28 cellular contexts compared by ENCODE assay signal in the genomic region with DNA sequence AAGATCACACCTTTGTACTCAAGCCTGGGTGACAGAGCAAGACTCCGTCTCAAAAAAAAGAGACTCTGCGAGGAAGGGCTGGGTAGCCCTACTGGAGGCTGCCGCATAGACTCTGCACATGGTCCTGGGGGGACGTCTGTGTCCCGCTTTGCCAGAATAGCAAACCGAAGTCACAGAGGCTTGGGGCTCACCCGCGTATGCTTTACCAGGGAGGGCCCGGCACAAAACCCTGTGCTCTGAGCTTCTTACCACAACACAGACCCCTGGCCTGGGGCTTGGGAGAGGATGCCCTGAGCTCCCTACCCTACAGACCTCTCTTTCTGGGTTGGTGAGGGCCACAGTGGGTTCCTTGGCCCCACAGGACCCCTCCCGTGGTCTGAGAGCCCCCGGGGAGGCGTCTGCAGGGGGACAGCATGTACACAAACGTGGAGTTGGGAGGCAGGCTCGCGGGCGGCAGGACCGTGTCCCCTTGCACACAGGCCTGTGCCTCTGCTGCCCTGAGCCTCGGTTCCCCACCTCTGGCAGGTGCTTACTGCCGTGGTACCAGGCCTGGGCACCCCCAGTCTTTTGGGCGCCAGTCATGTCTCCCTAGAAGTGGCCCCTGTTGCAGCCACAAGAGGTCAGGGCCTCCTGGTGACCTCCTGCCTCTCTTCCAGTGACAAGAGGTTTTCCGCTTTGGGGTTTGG. TPM values are rescaled to one million over a fixed set of nuclear protein-coding genes. Genes with fewer than 3 reads are reported as not detected.
"Had no signal": no experiment of that assay in that cellular context is flagged by ENCODE, and none has a peak within 500 bp of the region (broad histone marks: within the 10 kb centered on the region; RNA-seq: fewer than 3 reads in every experiment).

No MANE protein-coding gene starts in this region.

- H3K4me3 Mint-ChIP-seq: mesothelial cell of epicardium; naive B cell; natural killer cell treated with Interleukin-12 subunit alpha and Interleukin-12 subunit beta and Interleukin-15 and Interleukin-18, amount 100 ng/mL, for 72 hours; stimulated activated effector memory CD8-positive, alpha-beta T cell treated with anti-CD3 and anti-CD28 coated beads, Interleukin-12 subunit alpha, Interleukin-12 subunit beta, amount 100 ng/mL, for 72 hours; stimulated activated naive CD8-positive, alpha-beta T cell treated with anti-CD3 and anti-CD28 coated beads, Interleukin-15, amount 100 ng/mL, for 72 hours had no signal

- H3K9me3 ChIP-seq: left lung, pancreas, prostate gland, sigmoid colon, spleen, testis, thyroid gland, transverse colon, upper lobe of left lung, vagina had no signal

- H3K9me3 Mint-ChIP-seq: mesothelial cell of epicardium; naive B cell; natural killer cell treated with Interleukin-12 subunit alpha and Interleukin-12 subunit beta and Interleukin-15 and Interleukin-18, amount 100 ng/mL, for 72 hours; stimulated activated effector memory CD8-positive, alpha-beta T cell treated with anti-CD3 and anti-CD28 coated beads, Interleukin-12 subunit alpha, Interleukin-12 subunit beta, amount 100 ng/mL, for 72 hours; stimulated activated naive CD8-positive, alpha-beta T cell treated with anti-CD3 and anti-CD28 coated beads, Interleukin-15, amount 100 ng/mL, for 72 hours had no signal

- H3K27ac Mint-ChIP-seq: mesothelial cell of epicardium; natural killer cell treated with Interleukin-12 subunit alpha and Interleukin-12 subunit beta and Interleukin-15 and Interleukin-18, amount 100 ng/mL, for 72 hours; stimulated activated effector memory CD8-positive, alpha-beta T cell treated with anti-CD3 and anti-CD28 coated beads, Interleukin-12 subunit alpha, Interleukin-12 subunit beta, amount 100 ng/mL, for 72 hours; stimulated activated naive CD8-positive, alpha-beta T cell treated with anti-CD3 and anti-CD28 coated beads, Interleukin-15, amount 100 ng/mL, for 72 hours had no signal

- H3K27me3 Mint-ChIP-seq: naive B cell; natural killer cell treated with Interleukin-12 subunit alpha and Interleukin-12 subunit beta and Interleukin-15 and Interleukin-18, amount 100 ng/mL, for 72 hours; stimulated activated naive CD8-positive, alpha-beta T cell treated with anti-CD3 and anti-CD28 coated beads, Interleukin-15, amount 100 ng/mL, for 72 hours had no signal

- ATAC-seq: left colon; left lung; natural killer cell treated with Interleukin-12 subunit alpha and Interleukin-12 subunit beta and Interleukin-15 and Interleukin-18, amount 100 ng/mL, for 72 hours; pancreas; right cardiac atrium; stimulated activated effector memory CD8-positive, alpha-beta T cell treated with anti-CD3 and anti-CD28 coated beads, Interleukin-12 subunit alpha, Interleukin-12 subunit beta, amount 100 ng/mL, for 72 hours; stimulated activated naive CD8-positive, alpha-beta T cell treated with anti-CD3 and anti-CD28 coated beads, Interleukin-15, amount 100 ng/mL, for 72 hours had no signal

- DNase-seq: hippocampal formation; kidney glomerular epithelial cell; left colon; mesendoderm; naive B cell; nucleus accumbens; retina; right cardiac atrium; sigmoid colon; small intestine; spleen; stimulated activated CD4-positive, alpha-beta T cell treated with anti-CD3 and anti-CD28 coated beads, Interleukin-4, amount 100 ng/mL, for 24 hours; stimulated activated naive CD4-positive, alpha-beta T cell; stimulated activated naive CD8-positive, alpha-beta T cell treated with anti-CD3 and anti-CD28 coated beads, Interleukin-15, amount 100 ng/mL, for 72 hours; testis; thyroid gland; transverse colon had no signal

- H3K4me1 Mint-ChIP-seq: mesothelial cell of epicardium, naive B cell had no signal

- H3K27me3 ChIP-seq: left lung, pancreas, sigmoid colon, spleen, testis, thyroid gland, transverse colon, upper lobe of left lung, vagina had no signal

- H3K27ac ChIP-seq: left lung, pancreas, prostate gland, sigmoid colon, spleen, testis, thyroid gland, transverse colon, upper lobe of left lung, vagina had no signal

- H3K36me3 Mint-ChIP-seq: mesothelial cell of epicardium; naive B cell; natural killer cell treated with Interleukin-12 subunit alpha and Interleukin-12 subunit beta and Interleukin-15 and Interleukin-18, amount 100 ng/mL, for 72 hours had no signal

- H3K36me3 ChIP-seq: left lung, pancreas, prostate gland, sigmoid colon, spleen, thyroid gland, transverse colon, upper lobe of left lung, vagina had no signal

- H3K4me1 ChIP-seq: left lung, pancreas, prostate gland, sigmoid colon, testis, thyroid gland, transverse colon, vagina had no signal

- H3K4me3 ChIP-seq: left lung, lung, pancreas, prostate gland, sigmoid colon, spleen, testis, thyroid gland, transverse colon, upper lobe of left lung, vagina had no signal

RNA-seq across cellular contexts. Expression of gene CPNE7, which starts 13.8 kb away (rescaled TPM):
- total RNA-seq: right cardiac atrium, urinary bladder had no signal
- polyA plus RNA-seq: right cardiac atrium had no signal

RNA-seq across cellular contexts. Expression of gene DPEP1, which starts 24.1 kb away (rescaled TPM):
- total RNA-seq: mononuclear cell; natural killer cell treated with Interleukin-12 subunit alpha and Interleukin-12 subunit beta and Interleukin-15 and Interleukin-18, amount 100 ng/mL, for 72 hours; sigmoid colon; vagina had no signal
